In genomic region chr15:38459480-38459879, GRCh38 we compare ENCODE assay signal across 22 cellular contexts.
"Had no signal": no experiment of that assay in that cellular context is flagged by ENCODE, and none has a peak within 500 bp of the region (broad histone marks: within the 10 kb centered on the region; RNA-seq: fewer than 3 reads in every experiment).

No MANE protein-coding gene starts in this region.

- H3K4me3 Mint-ChIP-seq: naive thymus-derived CD4-positive, alpha-beta T cell; nephron progenitor cell; stimulated activated naive B cell treated with anti-CD40 and anti-IgM and Interleukin-4, amounts not matched to agents 10 μg/mL and 1 μg/mL and 100 μg/mL, for 72 hours; stimulated activated naive CD8-positive, alpha-beta T cell treated with anti-CD3 and anti-CD28 coated beads, Interleukin-15, amount 100 ng/mL, for 72 hours; type B pancreatic cell had no signal

- H3K27me3 Mint-ChIP-seq: naive thymus-derived CD4-positive, alpha-beta T cell; stimulated activated naive B cell treated with anti-CD40 and anti-IgM and Interleukin-4, amounts not matched to agents 10 μg/mL and 1 μg/mL and 100 μg/mL, for 72 hours; stimulated activated naive CD8-positive, alpha-beta T cell treated with anti-CD3 and anti-CD28 coated beads, Interleukin-15, amount 100 ng/mL, for 72 hours; type B pancreatic cell had no signal

- H3K27ac ChIP-seq: esophagus squamous epithelium, gastroesophageal sphincter, neutrophil, psoas muscle, right lobe of liver, spleen had no signal

- ATAC-seq: gastroesophageal sphincter; left lobe of liver; naive thymus-derived CD4-positive, alpha-beta T cell; psoas muscle; right lobe of liver; stimulated activated naive B cell treated with anti-CD40 and anti-IgM and Interleukin-4, amounts not matched to agents 10 μg/mL and 1 μg/mL and 100 μg/mL, for 72 hours; stimulated activated naive CD8-positive, alpha-beta T cell treated with anti-CD3 and anti-CD28 coated beads, Interleukin-15, amount 100 ng/mL, for 72 hours had no signal

- DNase-seq: dermis blood vessel endothelial cell; esophagus squamous epithelium; foreskin fibroblast; glutamatergic neuron; islet precursor cell; mammary epithelial cell; naive thymus-derived CD4-positive, alpha-beta T cell; nephron progenitor cell; psoas muscle; retina; right lobe of liver; spleen; stimulated activated CD4-positive, alpha-beta T cell treated with anti-CD3 and anti-CD28 coated beads, Interleukin-15, amount 100 ng/mL, for 24 hours; stimulated activated CD4-positive, alpha-beta T cell treated with anti-CD3 and anti-CD28 coated beads, Interleukin-1b, Interleukin-23, amount 100 ng/mL, for 48 hours; stimulated activated CD4-positive, alpha-beta T cell treated with anti-CD3 and anti-CD28 coated beads, Interleukin-4, amount 100 ng/mL, for 24 hours; stimulated activated naive B cell treated with anti-CD40 and anti-IgM and Interleukin-4, amounts not matched to agents 10 μg/mL and 1 μg/mL and 100 μg/mL, for 72 hours; stimulated activated naive CD8-positive, alpha-beta T cell treated with anti-CD3 and anti-CD28 coated beads, Interleukin-15, amount 100 ng/mL, for 72 hours; substantia nigra had no signal

- H3K4me3 ChIP-seq: esophagus squamous epithelium, gastroesophageal sphincter, psoas muscle, right lobe of liver, spleen had no signal

- H3K27me3 ChIP-seq: esophagus squamous epithelium, gastroesophageal sphincter, neutrophil, right lobe of liver, spleen had no signal

- H3K9me3 ChIP-seq: esophagus squamous epithelium, gastroesophageal sphincter, neutrophil, psoas muscle, right lobe of liver, spleen had no signal

- H3K9me3 Mint-ChIP-seq: naive thymus-derived CD4-positive, alpha-beta T cell; nephron progenitor cell; stimulated activated naive B cell treated with anti-CD40 and anti-IgM and Interleukin-4, amounts not matched to agents 10 μg/mL and 1 μg/mL and 100 μg/mL, for 72 hours; stimulated activated naive CD8-positive, alpha-beta T cell treated with anti-CD3 and anti-CD28 coated beads, Interleukin-15, amount 100 ng/mL, for 72 hours; type B pancreatic cell had no signal

- H3K36me3 ChIP-seq: gastroesophageal sphincter, neutrophil, right lobe of liver had no signal

- H3K27ac Mint-ChIP-seq: nephron progenitor cell; stimulated activated naive B cell treated with anti-CD40 and anti-IgM and Interleukin-4, amounts not matched to agents 10 μg/mL and 1 μg/mL and 100 μg/mL, for 72 hours; type B pancreatic cell had no signal
